In the genomic region with DNA sequence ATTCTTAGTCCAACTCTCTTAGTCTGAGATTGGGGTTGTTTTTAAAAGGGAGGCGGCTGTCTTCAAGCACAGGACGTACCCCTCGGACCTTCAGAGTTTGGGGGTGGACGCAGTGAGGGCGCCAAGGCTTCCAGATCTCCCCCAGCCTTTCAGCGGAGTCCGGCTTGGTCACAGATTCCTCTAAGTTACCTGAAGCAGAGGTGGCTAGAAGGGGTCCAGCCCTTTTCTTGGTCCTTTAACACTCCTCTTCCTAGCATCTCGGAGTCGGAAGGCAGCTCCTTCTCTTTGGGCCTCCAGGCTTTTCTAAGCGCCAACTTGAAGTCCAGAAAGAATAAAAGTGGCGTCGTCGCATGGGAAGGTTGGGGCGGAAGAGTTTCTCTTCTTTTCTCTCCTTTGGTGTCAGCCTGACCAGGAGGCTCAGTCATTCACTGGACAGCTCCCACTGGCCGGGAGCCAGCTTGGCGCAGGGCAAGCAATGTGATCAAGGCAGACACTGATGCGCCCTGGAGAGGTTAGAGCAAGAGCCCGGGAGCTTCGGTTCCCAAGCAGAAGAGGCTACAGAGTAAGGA, we compare ENCODE assay signal across 9 cellular contexts. TPM values are rescaled to one million over a fixed set of nuclear protein-coding genes. Genes with fewer than 3 reads are reported as not detected.
DNase-seq lines count a peak whose midpoint lies in the region; ATAC-seq and TF ChIP-seq lines count a peak whose summit lies in the region.
"Had no signal": no experiment of that assay in that cellular context is flagged by ENCODE, and none has a peak within 500 bp of the region (broad histone marks: within the 10 kb centered on the region; RNA-seq: fewer than 3 reads in every experiment).

No MANE protein-coding gene starts in this region.

- H3K9me3 ChIP-seq in GM23248 (ENCODE audit: low read depth) = no peaks in the 10 kb centered on the region
- H3K9me3 ChIP-seq in mucosa of rectum (ENCODE audit: control insufficient read depth in 2 of 2, low read length in 2 of 2) = no peaks in the 10 kb centered on the region
- no peaks in the 10 kb centered on the region for H3K9me3 ChIP-seq in aorta (ENCODE audit: control insufficient read depth, low read length)

- H3K36me3 ChIP-seq in GM23248 (ENCODE audit: low read depth) (no peaks in the 10 kb centered on the region), mucosa of rectum (ENCODE audit: control insufficient read depth in 2 of 2, insufficient read depth in 2 of 2, low read length in 2 of 2) (no peaks in the 10 kb centered on the region), aorta (ENCODE audit: control insufficient read depth in 1 of 2, insufficient read depth in 2 of 2, low read length in 1 of 2) (no peaks in the 10 kb centered on the region)

- H3K27ac ChIP-seq in GM23248 (no peak overlapping the region), mucosa of rectum (ENCODE audit: low read depth in 2 of 2, low read length in 2 of 2) (no peak overlapping the region), aorta (ENCODE audit: low read depth in 1 of 2, low read length in 2 of 2) (no peak overlapping the region)

- peaks cover 11 to 58% of the 10 kb centered on the region in 2 donors for H3K27me3 Mint-ChIP-seq in T-cell

- H3K4me1 ChIP-seq in GM23248 (ENCODE audit: insufficient read depth) (peaks cover 9% of the 10 kb centered on the region), mucosa of rectum (ENCODE audit: control insufficient read depth in 2 of 2, insufficient read depth in 2 of 2, low read length in 2 of 2) (peaks cover 15% of the 10 kb centered on the region in 2 donors), aorta (ENCODE audit: control insufficient read depth in 1 of 2, insufficient read depth in 2 of 2, low read length in 2 of 2) (no peaks in the 10 kb centered on the region)

- H3K9ac ChIP-seq in GM23248 = no peak overlapping the region
- peak overlapping the region in 1 of 2 donors; percentile 15 for H3K9ac ChIP-seq in mucosa of rectum (ENCODE audit: low read depth in 1 of 2, low read length in 2 of 2)

- POLR2A ChIA-PET in T-cell (lab: Charles Lee) = interaction anchor here in 1 of 2 donors (2.0 kb wide), 1 partner anchor 19 kb away, joined by 6 read pairs; no protein-coding TSS in a partner anchor

- H3K4me3 ChIP-seq in GM23248 (peak overlapping the region; percentile 65), epithelial cell of proximal tubule (ENCODE audit: low read depth, low read length) (peak overlapping the region; percentile 49), mucosa of rectum (ENCODE audit: low read length in 2 of 2) (peak overlapping the region; percentile 11 to 66), aorta (ENCODE audit: low read length in 2 of 2) (peak overlapping the region in 1 of 2 donors; percentile 23)

- no peaks in the 10 kb centered on the region for H3K36me3 Mint-ChIP-seq in T-cell

- H4K20me1 ChIP-seq in GM23248 (ENCODE audit: insufficient read depth) = no peaks in the 10 kb centered on the region

- no peaks in the 10 kb centered on the region for H3K79me2 ChIP-seq in GM23248 (ENCODE audit: insufficient read depth)

- DNase-seq in ACHN (peak; percentile 80), GM23248 (peak; percentile 84), T-cell (no peak), epithelial cell of proximal tubule (ENCODE audit: low read depth) (no peak), aorta (peak; percentile 80 to 88)

- H3K4me1 Mint-ChIP-seq in T-cell = peaks cover 50 to 63% (median 57%) of the 10 kb centered on the region in 3 donors

- in situ Hi-C loops in ACHN (cut with HindIII; ENCODE audit: low pct_ligation_motif_present, low pct_unique_long_range_greater_than_20kb, low sequenced_read_pairs) (no loop called here), GM23248 (cut with MboI) (no loop called here)

- H3K4me3 Mint-ChIP-seq in T-cell = peak overlapping the region; percentile 75 to 79 (median 79)

- TF ChIP-seq CTCF in epithelial cell of proximal tubule (conservative IDR thresholded peaks at IDR 0.05; ENCODE audit: low read depth, low read length) = no peak

- peaks cover 0 to 7% (median 0%) of the 10 kb centered on the region in 3 donors for H3K9me3 Mint-ChIP-seq in T-cell

- H3K4me2 ChIP-seq in GM23248 (ENCODE audit: unreplicated experiment) = peak overlapping the region; percentile 85

- peaks cover 7% of the 10 kb centered on the region; the same call in 1 of the 2 replicates for H3K27me3 ChIP-seq in GM23248 (replicated peaks; ENCODE audit: insufficient read depth)
- peaks cover 3 to 10% of the 10 kb centered on the region in 2 donors for H3K27me3 ChIP-seq in mucosa of rectum (ENCODE audit: control insufficient read depth in 2 of 2, insufficient read depth in 2 of 2, low read length in 2 of 2)
- no peaks in the 10 kb centered on the region for H3K27me3 ChIP-seq in aorta (ENCODE audit: control insufficient read depth in 1 of 2, insufficient read depth in 2 of 2, low read length in 1 of 2)

- WGBS in GM23248 (ENCODE audit: low coverage in 1 of 2, low lambda C conversion rate in 2 of 2, missing lambda C conversion rate in 2 of 2), 2 experiments = 0 to 2% methylated on average over 19 of the region's 19 CpGs
- WGBS in aorta, 2 donors = 1% methylated on average over 19 of the region's 19 CpGs

- CTCF ChIA-PET in T-cell (lab: Charles Lee) = interaction anchor here in 1 of 2 donors (1.4 to 3.1 kb wide), 2 partner anchors 19 to 49 kb away, joined by 3 to 21 read pairs; no protein-coding TSS in a partner anchor

- H3K27ac Mint-ChIP-seq in T-cell = no peak overlapping the region

- peak overlapping the region; percentile 14; the same call in 1 of the 2 replicates for H2AFZ ChIP-seq in GM23248

- no peaks in the 10 kb centered on the region for H3K9me2 ChIP-seq in GM23248 (ENCODE audit: insufficient read depth)

- intact Hi-C loops in aorta (cut with DNase I) = loop anchor here (2.0 to 5.0 kb wide), 2 partner anchors 19 to 50 kb away; a partner anchor contains a TSS

- ATAC-seq in T-cell (replicated peaks in 1 of 4) = peak in 2 of 4 experiments; percentile 9 to 14
- peak; percentile 71 for ATAC-seq in aorta (ENCODE audit: low FRiP score)
- no peak for ATAC-seq in HG03139 (IDR thresholded peaks at IDR 0.05; ENCODE audit: unreplicated experiment)
- no peak for ATAC-seq in HG03196 (IDR thresholded peaks at IDR 0.05; ENCODE audit: unreplicated experiment)

- peaks cover 35% of the 10 kb centered on the region for H3F3A ChIP-seq in GM23248 (ENCODE audit: insufficient read depth)

RNA-seq across cellular contexts. Expression of a gene that starts 9.6 kb away (rescaled TPM):
- total RNA-seq in GM23248 (2014; rRNA removed; shearing (Covaris generic)) = not detected in 2 replicates
- polyA plus RNA-seq in GM23248 (2016; fragmentation: Nextera tagmentation; extraction: Ambion mirVana) (not detected in 2 replicates), aorta (not detected)
- total RNA-seq in T-cell (not detected), epithelial cell of proximal tubule (not detected in 2 replicates), aorta (not detected)
- total RNA-seq: lower leg skin had no signal

RNA-seq across cellular contexts. Expression of a gene that starts 40.7 kb away (rescaled TPM):
- total RNA-seq in GM23248 (2014; rRNA removed; shearing (Covaris generic)) = not detected in 2 replicates
- polyA plus RNA-seq in GM23248 (2016; fragmentation: Nextera tagmentation; extraction: Ambion mirVana) = not detected in 2 replicates
- total RNA-seq in T-cell = not detected
- not detected in 2 replicates for total RNA-seq in epithelial cell of proximal tubule
- total RNA-seq in aorta = not detected
- not detected for polyA plus RNA-seq in aorta
- total RNA-seq: lower leg skin had no signal

RNA-seq across cellular contexts. Expression of a gene that starts 44.1 kb away (rescaled TPM):
- not detected in 2 replicates for total RNA-seq in GM23248 (2014; rRNA removed; shearing (Covaris generic))
- not detected in 2 replicates for polyA plus RNA-seq in GM23248 (2016; fragmentation: Nextera tagmentation; extraction: Ambion mirVana)
- total RNA-seq in T-cell = not detected
- total RNA-seq in epithelial cell of proximal tubule = not detected in 2 replicates
- total RNA-seq in aorta = not detected
- not detected for polyA plus RNA-seq in aorta
- total RNA-seq: lower leg skin had no signal

RNA-seq across cellular contexts. Expression of a gene that starts 52.5 kb away (rescaled TPM):
- 21.6 and 35.9 TPM in 2 replicates for total RNA-seq in GM23248 (2014; rRNA removed; shearing (Covaris generic))
- polyA plus RNA-seq in GM23248 (2016; fragmentation: Nextera tagmentation; extraction: Ambion mirVana) = 24.4 and 37.9 TPM in 2 replicates
- under 1 TPM in 4 of 5 donors, not detected in 1; 0.46 to 0.86 (median 0.56) TPM for total RNA-seq in T-cell
- 5.3 and 7.6 TPM in 2 replicates for total RNA-seq in epithelial cell of proximal tubule
- total RNA-seq in aorta = 10 to 100 TPM; 37.4 to 71.8 TPM
- polyA plus RNA-seq in aorta = 10 to 100 TPM; 39.3 to 85.1 TPM

RNA-seq across cellular contexts. Expression of a gene that starts 56.7 kb away (rescaled TPM):
- 3.6 and 3.8 TPM in 2 replicates for total RNA-seq in GM23248 (2014; rRNA removed; shearing (Covaris generic))
- polyA plus RNA-seq in GM23248 (2016; fragmentation: Nextera tagmentation; extraction: Ambion mirVana) (11.9 and 12.2 TPM in 2 replicates), aorta (10 to 100 TPM; 20.8 to 30.3 TPM)
- total RNA-seq in T-cell (1 to 10 TPM in 1 of 5 donors, under 1 TPM in 2, not detected in 2; 0.85 to 1.4 (median 0.99) TPM), epithelial cell of proximal tubule (1.3 and 4.8 TPM in 2 replicates), aorta (10 to 100 TPM; 19.7 to 22.1 TPM)

Comparison
In these comparisons a context has a peak if more than half of its experiments do, and no peak if none do; other contexts are left out.
1. DNase-seq: peak in ACHN (single experiment), GM23248 (single experiment) and aorta (2 of 2); none in T-cell (0 of 34) and epithelial cell of proximal tubule (single experiment).